ENCODE assay signal across 8 cellular contexts in the genomic region with DNA sequence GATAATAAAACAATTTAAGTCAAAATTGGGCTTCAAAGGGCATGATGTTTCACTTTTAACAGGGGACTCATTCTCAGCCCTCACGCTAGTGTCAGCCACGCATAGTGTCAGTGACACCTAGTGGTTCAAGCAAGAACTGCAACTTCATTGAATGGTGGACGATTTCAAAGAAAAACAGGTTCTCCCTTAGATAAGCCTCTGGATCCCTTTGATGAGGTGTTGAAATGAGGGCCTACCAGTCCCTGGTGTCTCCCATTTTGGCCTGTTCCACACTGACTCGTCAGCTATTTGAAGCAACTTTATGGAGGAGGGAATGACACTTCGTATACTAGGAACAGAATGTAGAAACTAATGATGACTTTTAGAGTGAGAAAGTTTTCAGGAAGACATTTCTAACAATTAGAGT. TPM values are rescaled to one million over a fixed set of nuclear protein-coding genes. Genes with fewer than 3 reads are reported as not detected.
A peak's percentile ranks its signal among the peaks of the same experiment; 100 is the strongest.
DNase-seq lines count a peak whose midpoint lies in the region; ATAC-seq and TF ChIP-seq lines count a peak whose summit lies in the region.

No MANE protein-coding gene starts in this region.

- H3K27me3 Mint-ChIP-seq in activated CD4-positive, alpha-beta T cell treated with anti-CD3 and anti-CD28 coated beads, Interleukin-2, amount 10 ng/mL, durations not matched to agents 7 days and 5 days = peaks cover 28% of the 10 kb centered on the region

- no peaks in the 10 kb centered on the region for H3K36me3 ChIP-seq in neural cell (ENCODE audit: insufficient read depth, low read length)

- H3K4me3 ChIP-seq in neural cell (ENCODE audit: low read length) = no peak overlapping the region

- no peaks in the 10 kb centered on the region for H3K9me3 Mint-ChIP-seq in activated CD4-positive, alpha-beta T cell treated with anti-CD3 and anti-CD28 coated beads, Interleukin-2, amount 10 ng/mL, durations not matched to agents 7 days and 5 days

- H3F3A ChIP-seq in neural cell (ENCODE audit: insufficient read depth, low read length, poor library complexity, severe bottlenecking) = no peaks in the 10 kb centered on the region

- no peak overlapping the region for H2AFZ ChIP-seq in neural cell (ENCODE audit: low read depth, low read length)

- H3K27ac Mint-ChIP-seq in activated CD4-positive, alpha-beta T cell treated with anti-CD3 and anti-CD28 coated beads, Interleukin-2, amount 10 ng/mL, durations not matched to agents 7 days and 5 days = no peak overlapping the region

- H3K9me3 ChIP-seq in neural cell (ENCODE audit: low read length) = no peaks in the 10 kb centered on the region

- no peak overlapping the region for H3K4me2 ChIP-seq in neural cell (ENCODE audit: low read length)

- no peaks in the 10 kb centered on the region for H3K9me2 ChIP-seq in neural cell (ENCODE audit: insufficient read depth, low read length)

- no peaks in the 10 kb centered on the region for H3K4me1 Mint-ChIP-seq in activated CD4-positive, alpha-beta T cell treated with anti-CD3 and anti-CD28 coated beads, Interleukin-2, amount 10 ng/mL, durations not matched to agents 7 days and 5 days

- H3K27me3 ChIP-seq in neural cell (ENCODE audit: insufficient read depth, low read depth, low read length) = no peaks in the 10 kb centered on the region

- no peak for ATAC-seq in HG02623 (IDR thresholded peaks at IDR 0.05; ENCODE audit: unreplicated experiment)
- no peak for ATAC-seq in HG03135 (IDR thresholded peaks at IDR 0.05; ENCODE audit: unreplicated experiment)

- no peaks in the 10 kb centered on the region for H4K20me1 ChIP-seq in neural cell (ENCODE audit: insufficient read depth)

- no peak overlapping the region for H3K4me3 Mint-ChIP-seq in activated CD4-positive, alpha-beta T cell treated with anti-CD3 and anti-CD28 coated beads, Interleukin-2, amount 10 ng/mL, durations not matched to agents 7 days and 5 days

- POLR2A ChIA-PET in activated CD4-positive, alpha-beta T cell treated with anti-CD3 and anti-CD28 coated beads, Interleukin-2, amount 10 ng/mL, durations not matched to agents 7 days and 5 days (lab: Charles Lee) = no interaction called here

- no peak for TF ChIP-seq EP300 in neural cell (conservative IDR thresholded peaks at IDR 0.05; ENCODE audit: poor library complexity, severe bottlenecking)

- H3K9ac ChIP-seq in neural cell (ENCODE audit: low read length) = no peak overlapping the region

- TF ChIP-seq CTCF in neural cell (IDR thresholded peaks at IDR 0.05; ENCODE audit: poor library complexity, severe bottlenecking) = peak; percentile 79

- CTCF ChIA-PET in activated CD4-positive, alpha-beta T cell treated with anti-CD3 and anti-CD28 coated beads, Interleukin-2, amount 10 ng/mL, durations not matched to agents 7 days and 5 days (lab: Charles Lee) = no interaction called here

- TF ChIP-seq RAD21 in neural cell (conservative IDR thresholded peaks at IDR 0.05) = peak; percentile 72

- no peaks in the 10 kb centered on the region for H3K79me2 ChIP-seq in neural cell (replicated peaks; ENCODE audit: insufficient read depth, low read length)

- DNase-seq in AG08396 (ENCODE audit: low spot score) (peak; percentile 39), GM03348 (ENCODE audit: low spot score) (peak; percentile 56), NCI-H1048 (lab: John Stamatoyannopoulos, UW) (peak; percentile 14), fibroblast of gingiva (ENCODE audit: low read depth) (peak; percentile 6)
- DNase-seq in activated CD4-positive, alpha-beta T cell treated with anti-CD3 and anti-CD28 coated beads, Interleukin-2, amount 10 ng/mL, durations not matched to agents 7 days and 5 days = peak; percentile 62

- no peaks in the 10 kb centered on the region for H3K36me3 Mint-ChIP-seq in activated CD4-positive, alpha-beta T cell treated with anti-CD3 and anti-CD28 coated beads, Interleukin-2, amount 10 ng/mL, durations not matched to agents 7 days and 5 days (ENCODE audit: low read depth)

- H3K27ac ChIP-seq in neural cell (ENCODE audit: low read length) = no peak overlapping the region

TF ChIP-seq in neural cell, 6 proteins besides CTCF, POLR2A, EP300 and RAD21:
- TF ChIP-seq TAF1 (IDR thresholded peaks at IDR 0.05; ENCODE audit: low read depth) (no peak), POLR2AphosphoS5 (IDR thresholded peaks at IDR 0.05) (no peak), EZH2 (IDR thresholded peaks at IDR 0.05; ENCODE audit: borderline replicate concordance, insufficient read depth, low read length, poor library complexity, severe bottlenecking) (no peak), MXI1 (conservative IDR thresholded peaks at IDR 0.05; ENCODE audit: poor library complexity, severe bottlenecking) (no peak), SMC3 (conservative IDR thresholded peaks at IDR 0.05; ENCODE audit: poor library complexity) (peak; percentile 73)
- TF ChIP-seq, protein P1, sequence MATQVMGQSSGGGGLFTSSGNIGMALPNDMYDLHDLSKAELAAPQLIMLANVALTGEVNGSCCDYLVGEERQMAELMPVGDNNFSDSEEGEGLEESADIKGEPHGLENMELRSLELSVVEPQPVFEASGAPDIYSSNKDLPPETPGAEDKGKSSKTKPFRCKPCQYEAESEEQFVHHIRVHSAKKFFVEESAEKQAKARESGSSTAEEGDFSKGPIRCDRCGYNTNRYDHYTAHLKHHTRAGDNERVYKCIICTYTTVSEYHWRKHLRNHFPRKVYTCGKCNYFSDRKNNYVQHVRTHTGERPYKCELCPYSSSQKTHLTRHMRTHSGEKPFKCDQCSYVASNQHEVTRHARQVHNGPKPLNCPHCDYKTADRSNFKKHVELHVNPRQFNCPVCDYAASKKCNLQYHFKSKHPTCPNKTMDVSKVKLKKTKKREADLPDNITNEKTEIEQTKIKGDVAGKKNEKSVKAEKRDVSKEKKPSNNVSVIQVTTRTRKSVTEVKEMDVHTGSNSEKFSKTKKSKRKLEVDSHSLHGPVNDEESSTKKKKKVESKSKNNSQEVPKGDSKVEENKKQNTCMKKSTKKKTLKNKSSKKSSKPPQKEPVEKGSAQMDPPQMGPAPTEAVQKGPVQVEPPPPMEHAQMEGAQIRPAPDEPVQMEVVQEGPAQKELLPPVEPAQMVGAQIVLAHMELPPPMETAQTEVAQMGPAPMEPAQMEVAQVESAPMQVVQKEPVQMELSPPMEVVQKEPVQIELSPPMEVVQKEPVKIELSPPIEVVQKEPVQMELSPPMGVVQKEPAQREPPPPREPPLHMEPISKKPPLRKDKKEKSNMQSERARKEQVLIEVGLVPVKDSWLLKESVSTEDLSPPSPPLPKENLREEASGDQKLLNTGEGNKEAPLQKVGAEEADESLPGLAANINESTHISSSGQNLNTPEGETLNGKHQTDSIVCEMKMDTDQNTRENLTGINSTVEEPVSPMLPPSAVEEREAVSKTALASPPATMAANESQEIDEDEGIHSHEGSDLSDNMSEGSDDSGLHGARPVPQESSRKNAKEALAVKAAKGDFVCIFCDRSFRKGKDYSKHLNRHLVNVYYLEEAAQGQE (IDR thresholded peaks at IDR 0.05; ENCODE audit: borderline replicate concordance) = no peak

RNA-seq across cellular contexts. Expression of a gene that starts 56.2 kb away (rescaled TPM):
- total RNA-seq in activated CD4-positive, alpha-beta T cell treated with anti-CD3 and anti-CD28 coated beads, Interleukin-2, amount 10 ng/mL, durations not matched to agents 7 days and 5 days = not detected
- polyA plus RNA-seq in neural cell = not detected in 2 replicates
- not detected in 2 replicates for polyA minus RNA-seq in neural cell

Comparison
In these comparisons a context has a peak if more than half of its experiments do, and no peak if none do; other contexts are left out.
1. DNase-seq: peak in every context shown above with its lines; median percentile 62 in activated CD4-positive, alpha-beta T cell treated with anti-CD3 and anti-CD28 coated beads, Interleukin-2, amount 10 ng/mL, durations not matched to agents 7 days and 5 days; 56 in GM03348; 39 in AG08396; 14 in NCI-H1048; 6 in fibroblast of gingiva.